Comparison of ENCODE assay signal across 8 cellular contexts in the genomic region with DNA sequence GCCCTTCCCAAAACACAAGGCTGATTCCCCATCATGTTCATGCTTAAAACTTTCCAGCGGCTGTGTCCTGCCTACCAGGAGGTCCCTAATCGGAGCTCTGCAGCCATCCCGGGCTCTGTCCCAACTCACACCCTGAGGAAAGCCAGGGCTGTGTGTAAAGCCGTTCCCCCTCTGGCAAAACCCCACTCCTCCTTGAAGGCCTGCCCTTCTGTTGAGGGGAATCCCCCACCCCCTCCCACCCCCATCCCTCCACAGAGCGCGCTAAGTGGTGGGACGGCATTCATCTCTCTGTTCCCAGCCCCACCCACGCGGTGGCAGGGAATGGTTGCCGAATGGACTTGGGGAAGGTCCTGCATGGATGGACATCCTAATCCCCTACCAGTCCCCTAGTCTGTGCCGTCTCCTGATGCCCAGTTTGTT. TPM values are rescaled to one million over a fixed set of nuclear protein-coding genes. Genes with fewer than 3 reads are reported as not detected.
DNase-seq lines count a peak whose midpoint lies in the region; TF ChIP-seq lines count a peak whose summit lies in the region.

No MANE protein-coding gene starts in this region.

- H3K27ac ChIP-seq in cardiac muscle cell (peak overlapping the region; percentile 38), vagina (peak overlapping the region; percentile 92)

- H3K27me3 Mint-ChIP-seq in chondrocyte (ENCODE audit: low read depth), result no peaks in the 10 kb centered on the region

- peak overlapping the region; percentile 66 for H3K4me3 Mint-ChIP-seq in chondrocyte (ENCODE audit: unreplicated experiment)

- no peaks in the 10 kb centered on the region for H3K27me3 ChIP-seq in cardiac muscle cell
- H3K27me3 ChIP-seq in mononuclear cell (ENCODE audit: insufficient read depth, low read length), result no peaks in the 10 kb centered on the region
- no peaks in the 10 kb centered on the region for H3K27me3 ChIP-seq in vagina

- no peak for TF ChIP-seq POLR2A in vagina (IDR thresholded peaks at IDR 0.05)

- H3K4me1 Mint-ChIP-seq in chondrocyte (ENCODE audit: low read depth), result peaks cover 18% of the 10 kb centered on the region

- H3K36me3 Mint-ChIP-seq in chondrocyte (ENCODE audit: low read depth), result peaks cover 10% of the 10 kb centered on the region

- H3K9me3 ChIP-seq in cardiac muscle cell (ENCODE audit: low read depth) (no peaks in the 10 kb centered on the region), mononuclear cell (ENCODE audit: low read depth, low read length) (no peaks in the 10 kb centered on the region), vagina (no peaks in the 10 kb centered on the region)

- H3K4me1 ChIP-seq in cardiac muscle cell (ENCODE audit: low read depth) (peaks cover 15% of the 10 kb centered on the region), mononuclear cell (ENCODE audit: insufficient read depth, low read length) (peaks cover 32% of the 10 kb centered on the region), vagina (peaks cover 26% of the 10 kb centered on the region)

- no peak overlapping the region for H3K4me3 ChIP-seq in cardiac muscle cell
- peak overlapping the region; percentile 85 for H3K4me3 ChIP-seq in mononuclear cell (ENCODE audit: low read length)
- peak overlapping the region; percentile 86 to 98 for H3K4me3 ChIP-seq in vagina

- no peak for TF ChIP-seq CTCF in cardiac muscle cell (IDR thresholded peaks at IDR 0.05; ENCODE audit: low read depth, low read length)
- TF ChIP-seq CTCF in chondrocyte (IDR thresholded peaks at IDR 0.05), result no peak
- TF ChIP-seq CTCF in vagina (IDR thresholded peaks at IDR 0.05), result no peak

- peak overlapping the region; percentile 90 for H3K27ac Mint-ChIP-seq in chondrocyte (ENCODE audit: unreplicated experiment)

- DNase-seq in cardiac muscle cell (ENCODE audit: low read depth in 1 of 2, low spot score in 1 of 2) (peak in 1 of 2 donors; percentile 15), cardiac septum (ENCODE audit: low spot score) (no peak), chondrocyte (ENCODE audit: low spot score) (peak; percentile 64), vagina (ENCODE audit: extremely low spot score in 2 of 2) (no peak), NAMALWA (ENCODE audit: low spot score) (no peak), AML-193 (lab: John Stamatoyannopoulos, UW) (no peak), NCI-H1436 treated with DMSO at 0.1 percent for 48 hours (lab: John Stamatoyannopoulos, UW) (no peak)

- H3K36me3 ChIP-seq in cardiac muscle cell, result no peaks in the 10 kb centered on the region
- H3K36me3 ChIP-seq in vagina, result peaks cover 0 to 8% of the 10 kb centered on the region in 2 donors

- H3K9me3 Mint-ChIP-seq in chondrocyte (ENCODE audit: low read depth), result no peaks in the 10 kb centered on the region

- intact Hi-C loops in cardiac septum (cut with DNase I) (loop anchor here (2.0 to 5.0 kb wide), 2 partner anchors 26 to 48 kb away; no protein-coding TSS in a partner anchor), vagina (cut with DNase I) (loop anchor here (2.0 kb wide), 2 partner anchors 80 to 88 kb away; a partner anchor contains a TSS)

RNA-seq across cellular contexts. Expression of a gene that starts 0.7 kb away (rescaled TPM):
- total RNA-seq in cardiac muscle cell (20.0 and 24.6 TPM in 2 replicates), cardiac septum (138 TPM), chondrocyte (28.8 to 36.0 TPM (median 30.6 TPM) in 3 replicates), mononuclear cell (10.9 TPM), vagina (45.9 TPM)
- 56.9 and 69.9 TPM in 2 replicates for polyA plus RNA-seq in cardiac muscle cell

RNA-seq across cellular contexts. Expression of a gene that starts 52.7 kb away (rescaled TPM):
- 46.7 and 66.3 TPM in 2 replicates for total RNA-seq in cardiac muscle cell
- 87.8 and 92.0 TPM in 2 replicates for polyA plus RNA-seq in cardiac muscle cell
- 16.1 TPM for total RNA-seq in cardiac septum
- 23.5 to 31.8 TPM (median 28.5 TPM) in 3 replicates for total RNA-seq in chondrocyte
- 10.8 TPM for total RNA-seq in mononuclear cell
- 27.3 TPM for total RNA-seq in vagina

RNA-seq across cellular contexts. Expression of a gene that starts 52.8 kb away (rescaled TPM):
- total RNA-seq in cardiac muscle cell (242 and 306 TPM in 2 replicates), cardiac septum (376 TPM), chondrocyte (116 to 119 TPM (median 119 TPM) in 3 replicates), mononuclear cell (28.2 TPM), vagina (81.8 TPM)
- 632 and 705 TPM in 2 replicates for polyA plus RNA-seq in cardiac muscle cell
